1 cellular context compared by ENCODE assay signal in the genomic region with DNA sequence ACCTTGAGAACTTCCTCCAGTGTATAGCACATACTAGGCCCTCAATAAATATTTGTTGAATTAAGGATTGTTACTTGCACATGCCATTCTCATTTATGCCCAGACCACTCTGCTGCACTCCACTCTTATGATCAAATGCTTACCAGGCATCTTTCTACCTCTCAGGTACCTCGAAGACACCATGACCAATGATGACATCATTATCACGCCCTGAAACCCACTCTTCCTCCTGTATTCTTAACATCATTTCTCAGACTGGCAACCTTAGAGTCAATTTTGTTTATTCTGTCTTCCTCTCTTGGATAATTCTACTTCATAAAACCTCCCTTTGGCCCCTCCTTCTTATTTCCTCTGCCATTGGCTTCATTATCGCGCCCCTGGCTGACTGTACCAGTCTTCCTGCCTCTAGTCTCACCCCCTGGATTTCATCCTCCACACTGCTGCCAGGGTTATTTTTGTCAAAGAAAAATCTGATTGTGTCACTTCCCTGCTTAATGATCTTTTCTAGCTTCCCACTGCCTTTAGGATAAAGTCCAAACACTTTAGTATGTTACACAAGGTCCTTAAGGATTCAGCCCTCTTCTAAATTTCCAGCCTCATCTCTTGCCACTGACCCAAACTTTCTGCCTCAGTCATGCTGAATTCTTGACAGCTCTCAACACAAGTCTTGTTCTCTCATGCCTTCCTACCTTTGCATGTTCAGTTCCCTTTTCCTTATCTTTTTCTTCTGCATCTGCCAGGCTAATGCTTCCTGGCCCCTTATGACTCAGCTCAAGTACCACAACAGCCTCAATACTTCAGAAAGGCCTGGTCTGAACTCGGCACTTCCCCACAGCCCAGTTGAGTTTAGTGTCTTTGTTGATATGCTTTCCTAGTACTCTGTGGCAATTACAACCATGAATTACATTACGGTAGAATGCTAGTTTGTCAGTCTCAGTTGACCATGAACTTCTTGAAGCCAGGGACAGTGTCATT.
TF ChIP-seq lines count a peak whose summit lies in the region.

No MANE protein-coding gene starts in this region.

TF ChIP-seq in GM23338, 12 proteins besides CTCF, POLR2A, EP300 and RAD21 (continued from another document):
- TF ChIP-seq, protein P1, sequence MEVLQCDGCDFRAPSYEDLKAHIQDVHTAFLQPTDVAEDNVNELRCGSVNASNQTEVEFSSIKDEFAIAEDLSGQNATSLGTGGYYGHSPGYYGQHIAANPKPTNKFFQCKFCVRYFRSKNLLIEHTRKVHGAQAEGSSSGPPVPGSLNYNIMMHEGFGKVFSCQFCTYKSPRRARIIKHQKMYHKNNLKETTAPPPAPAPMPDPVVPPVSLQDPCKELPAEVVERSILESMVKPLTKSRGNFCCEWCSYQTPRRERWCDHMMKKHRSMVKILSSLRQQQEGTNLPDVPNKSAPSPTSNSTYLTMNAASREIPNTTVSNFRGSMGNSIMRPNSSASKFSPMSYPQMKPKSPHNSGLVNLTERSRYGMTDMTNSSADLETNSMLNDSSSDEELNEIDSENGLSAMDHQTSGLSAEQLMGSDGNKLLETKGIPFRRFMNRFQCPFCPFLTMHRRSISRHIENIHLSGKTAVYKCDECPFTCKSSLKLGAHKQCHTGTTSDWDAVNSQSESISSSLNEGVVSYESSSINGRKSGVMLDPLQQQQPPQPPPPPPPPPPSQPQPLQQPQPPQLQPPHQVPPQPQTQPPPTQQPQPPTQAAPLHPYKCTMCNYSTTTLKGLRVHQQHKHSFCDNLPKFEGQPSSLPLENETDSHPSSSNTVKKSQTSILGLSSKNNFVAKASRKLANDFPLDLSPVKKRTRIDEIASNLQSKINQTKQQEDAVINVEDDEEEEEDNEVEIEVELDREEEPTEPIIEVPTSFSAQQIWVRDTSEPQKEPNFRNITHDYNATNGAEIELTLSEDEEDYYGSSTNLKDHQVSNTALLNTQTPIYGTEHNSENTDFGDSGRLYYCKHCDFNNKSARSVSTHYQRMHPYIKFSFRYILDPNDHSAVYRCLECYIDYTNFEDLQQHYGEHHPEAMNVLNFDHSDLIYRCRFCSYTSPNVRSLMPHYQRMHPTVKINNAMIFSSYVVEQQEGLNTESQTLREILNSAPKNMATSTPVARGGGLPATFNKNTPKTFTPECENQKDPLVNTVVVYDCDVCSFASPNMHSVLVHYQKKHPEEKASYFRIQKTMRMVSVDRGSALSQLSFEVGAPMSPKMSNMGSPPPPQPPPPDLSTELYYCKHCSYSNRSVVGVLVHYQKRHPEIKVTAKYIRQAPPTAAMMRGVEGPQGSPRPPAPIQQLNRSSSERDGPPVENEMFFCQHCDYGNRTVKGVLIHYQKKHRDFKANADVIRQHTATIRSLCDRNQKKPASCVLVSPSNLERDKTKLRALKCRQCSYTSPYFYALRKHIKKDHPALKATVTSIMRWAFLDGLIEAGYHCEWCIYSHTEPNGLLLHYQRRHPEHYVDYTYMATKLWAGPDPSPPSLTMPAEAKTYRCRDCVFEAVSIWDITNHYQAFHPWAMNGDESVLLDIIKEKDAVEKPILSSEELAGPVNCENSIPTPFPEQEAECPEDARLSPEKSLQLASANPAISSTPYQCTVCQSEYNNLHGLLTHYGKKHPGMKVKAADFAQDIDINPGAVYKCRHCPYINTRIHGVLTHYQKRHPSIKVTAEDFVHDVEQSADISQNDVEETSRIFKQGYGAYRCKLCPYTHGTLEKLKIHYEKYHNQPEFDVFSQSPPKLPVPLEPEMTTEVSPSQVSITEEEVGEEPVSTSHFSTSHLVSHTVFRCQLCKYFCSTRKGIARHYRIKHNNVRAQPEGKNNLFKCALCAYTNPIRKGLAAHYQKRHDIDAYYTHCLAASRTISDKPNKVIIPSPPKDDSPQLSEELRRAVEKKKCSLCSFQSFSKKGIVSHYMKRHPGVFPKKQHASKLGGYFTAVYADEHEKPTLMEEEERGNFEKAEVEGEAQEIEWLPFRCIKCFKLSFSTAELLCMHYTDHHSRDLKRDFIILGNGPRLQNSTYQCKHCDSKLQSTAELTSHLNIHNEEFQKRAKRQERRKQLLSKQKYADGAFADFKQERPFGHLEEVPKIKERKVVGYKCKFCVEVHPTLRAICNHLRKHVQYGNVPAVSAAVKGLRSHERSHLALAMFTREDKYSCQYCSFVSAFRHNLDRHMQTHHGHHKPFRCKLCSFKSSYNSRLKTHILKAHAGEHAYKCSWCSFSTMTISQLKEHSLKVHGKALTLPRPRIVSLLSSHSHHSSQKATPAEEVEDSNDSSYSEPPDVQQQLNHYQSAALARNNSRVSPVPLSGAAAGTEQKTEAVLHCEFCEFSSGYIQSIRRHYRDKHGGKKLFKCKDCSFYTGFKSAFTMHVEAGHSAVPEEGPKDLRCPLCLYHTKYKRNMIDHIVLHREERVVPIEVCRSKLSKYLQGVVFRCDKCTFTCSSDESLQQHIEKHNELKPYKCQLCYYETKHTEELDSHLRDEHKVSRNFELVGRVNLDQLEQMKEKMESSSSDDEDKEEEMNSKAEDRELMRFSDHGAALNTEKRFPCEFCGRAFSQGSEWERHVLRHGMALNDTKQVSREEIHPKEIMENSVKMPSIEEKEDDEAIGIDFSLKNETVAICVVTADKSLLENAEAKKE (CRISPR knock-in tag; IDR thresholded peaks at IDR 0.05): no peak
